In genomic region chr3:182792901-182793662, GRCh38 we compare ENCODE assay signal across 1 cellular context.
TF ChIP-seq lines count a peak whose summit lies in the region.

ATP11B (plus strand) TSS chr3:182793504; CDS start chr3:182793760, 256 bp downstream.

TF ChIP-seq in GM23338, 12 proteins besides CTCF, POLR2A, EP300 and RAD21:
- TF ChIP-seq ZNF462 (CRISPR knock-in tag; IDR thresholded peaks at IDR 0.05) (no peak), EZH2phosphoT487 (IDR thresholded peaks at IDR 0.05; ENCODE audit: unreplicated experiment) (no peak), POLR2AphosphoS5 (IDR thresholded peaks at IDR 0.05; ENCODE audit: low read depth) (peak; percentile 94), EZH2 (IDR thresholded peaks at IDR 0.05; ENCODE audit: low read depth, unreplicated experiment) (no peak), ZNF114 (CRISPR knock-in tag; IDR thresholded peaks at IDR 0.05) (no peak), NANOG (IDR thresholded peaks at IDR 0.05; ENCODE audit: borderline replicate concordance) (no peak), STAT1 (IDR thresholded peaks at IDR 0.05; ENCODE audit: unreplicated experiment) (no peak), JUNB (IDR thresholded peaks at IDR 0.05; ENCODE audit: unreplicated experiment) (no peak), ETS1 (IDR thresholded peaks at IDR 0.05) (no peak), ZNF331 (CRISPR knock-in tag; IDR thresholded peaks at IDR 0.05; ENCODE audit: low read depth) (no peak), CREB1 (CRISPR knock-in tag; IDR thresholded peaks at IDR 0.05; ENCODE audit: low read depth) (peak; percentile 86)
